Comparison of ENCODE assay signal across 9 cellular contexts in genomic region chr2:3376821-3377220, GRCh38. TPM values are rescaled to one million over a fixed set of nuclear protein-coding genes. Genes with fewer than 3 reads are reported as not detected.
DNase-seq lines count a peak whose midpoint lies in the region; ATAC-seq, FAIRE-seq and TF ChIP-seq lines count a peak whose summit lies in the region.
"Had no signal": no experiment of that assay in that cellular context is flagged by ENCODE, and none has a peak within 500 bp of the region (broad histone marks: within the 10 kb centered on the region; RNA-seq: fewer than 3 reads in every experiment).

No MANE protein-coding gene starts in this region.

- H3K4me1 Mint-ChIP-seq in Caco-2 (ENCODE audit: low read depth, unreplicated experiment), result peaks cover 6% of the 10 kb centered on the region

- H3K36me3 ChIP-seq in Caco-2 (ENCODE audit: control insufficient read depth, insufficient read depth, low read length), result no peaks in the 10 kb centered on the region
- peaks cover 4% of the 10 kb centered on the region for H3K36me3 ChIP-seq in PC-3 (ENCODE audit: low read depth, low read length)
- H3K36me3 ChIP-seq in pancreas, result no peaks in the 10 kb centered on the region
- H3K36me3 ChIP-seq: ovary had no signal

- H3K4me3 Mint-ChIP-seq in Caco-2 (ENCODE audit: unreplicated experiment), result peak overlapping the region; percentile 99

- no peaks in the 10 kb centered on the region for H3K9me3 Mint-ChIP-seq in Caco-2 (ENCODE audit: unreplicated experiment)

- H3K36me3 Mint-ChIP-seq in Caco-2 (ENCODE audit: insufficient read depth, unreplicated experiment), result peaks cover 12% of the 10 kb centered on the region

- peaks cover 50% of the 10 kb centered on the region for H3K79me2 ChIP-seq in PC-3 (ENCODE audit: low read length)

- POLR2A ChIA-PET in Caco-2 (lab: Charles Lee), result no interaction called here
- POLR2A ChIA-PET in PC-3 (lab: Charles Lee; ENCODE audit: unreplicated experiment), result no interaction called here

- ATAC-seq in PC-3, result no peak
- no peak for ATAC-seq in pancreas
- ATAC-seq in HG02588 (IDR thresholded peaks at IDR 0.05; ENCODE audit: unreplicated experiment), result no peak

- DNase-seq in Caco-2 (no peak), PC-3 (no peak), epithelial cell of esophagus (ENCODE audit: low read depth) (no peak), pancreas (no peak), cerebellar nuclear complex (lab: John Stamatoyannopoulos, UW) (no peak), superior temporal gyrus (ENCODE audit: extremely low spot score) (no peak)
- DNase-seq in activated effector memory CD4-positive, alpha-beta T cell treated with Interleukin-2 at 50 U/mL for 16 hours, result no peak
- DNase-seq: ovary had no signal

- H3K27me3 Mint-ChIP-seq in Caco-2 (ENCODE audit: insufficient read depth, unreplicated experiment), result no peaks in the 10 kb centered on the region

- BruUV-seq in Caco-2 (replicated peaks; lab: Mats Ljungman, UMichigan) (no TSS peak), PC-3 (replicated peaks; lab: Mats Ljungman, UMichigan) (no TSS peak)

- H3K27me3 ChIP-seq in Caco-2 (replicated peaks; ENCODE audit: control insufficient read depth, insufficient read depth, low read length) (no peaks in the 10 kb centered on the region), PC-3 (ENCODE audit: low read length) (no peaks in the 10 kb centered on the region), pancreas (no peaks in the 10 kb centered on the region)
- H3K27me3 ChIP-seq: ovary had no signal

- H3K9me2 ChIP-seq in PC-3 (replicated peaks; ENCODE audit: low read length), result no peaks in the 10 kb centered on the region

- peak overlapping the region; percentile 96 for H3K27ac Mint-ChIP-seq in Caco-2 (ENCODE audit: unreplicated experiment)

- no peaks in the 10 kb centered on the region for H3F3A ChIP-seq in PC-3 (ENCODE audit: low read length, unreplicated experiment)

- CTCF ChIA-PET in Caco-2 (lab: Charles Lee) (no interaction called here), PC-3 (lab: Charles Lee) (no interaction called here)

- H3K9me3 ChIP-seq in Caco-2 (no peaks in the 10 kb centered on the region), PC-3 (ENCODE audit: low read length) (no peaks in the 10 kb centered on the region), pancreas (no peaks in the 10 kb centered on the region)
- H3K9me3 ChIP-seq: ovary had no signal

- TF ChIP-seq CTCF in Caco-2 (IDR thresholded peaks at IDR 0.05; ENCODE audit: insufficient read depth in 1 of 2, low read depth in 1 of 2, low read length in 1 of 2, severe bottlenecking in 1 of 2, unreplicated experiment in 1 of 2) (no peak), PC-3 (conservative IDR thresholded peaks at IDR 0.05; ENCODE audit: low read depth, low read length) (no peak), epithelial cell of esophagus (IDR thresholded peaks at IDR 0.05; ENCODE audit: insufficient read depth, low read depth, low read length, missing control alignments) (no peak), pancreas (IDR thresholded peaks at IDR 0.05) (no peak)

- peak overlapping the region; percentile 76 for H3K4me3 ChIP-seq in Caco-2 (ENCODE audit: low read depth, low read length)
- H3K4me3 ChIP-seq in PC-3 (ENCODE audit: low read length), result peak overlapping the region; percentile 82
- H3K4me3 ChIP-seq in epithelial cell of esophagus (ENCODE audit: low read length), result peak overlapping the region; percentile 94
- H3K4me3 ChIP-seq in pancreas, result peak overlapping the region; percentile 54 to 96 (median 73)

- 53 to 64% methylated on average over 6 of the region's 6 CpGs for WGBS in pancreas, 2 donors

- peak overlapping the region; percentile 80 for H2AFZ ChIP-seq in PC-3 (ENCODE audit: low read length)

- peaks cover 10% of the 10 kb centered on the region for H3K4me1 ChIP-seq in Caco-2
- H3K4me1 ChIP-seq in PC-3 (ENCODE audit: insufficient read depth, low read length), result peaks cover 26% of the 10 kb centered on the region
- H3K4me1 ChIP-seq in pancreas, result peaks cover 3 to 27% (median 5%) of the 10 kb centered on the region in 3 donors

- peak overlapping the region; percentile 89 for H3K9ac ChIP-seq in PC-3 (ENCODE audit: low read length)

- peaks cover 8% of the 10 kb centered on the region; the same call in 1 of the 2 replicates for H4K20me1 ChIP-seq in PC-3 (ENCODE audit: low read length)

- H3K27ac ChIP-seq in PC-3 (ENCODE audit: low read length) (no peak overlapping the region), pancreas (no peak overlapping the region)

- intact Hi-C loops in Caco-2 (cut with micrococcal nuclease; ENCODE audit: unreplicated experiment), result loop anchor here (5.0 kb wide), 1 partner anchor 140 kb away; the partner anchor contains the start of gene ADI1
- intact Hi-C loops in PC-3 (cut with micrococcal nuclease), result loop anchor here (1.0 to 5.0 kb wide), 3 partner anchors 181 to 275 kb away; partner anchors contain the start of genes RNASEH1 and RPS7
- intact Hi-C loops in pancreas (cut with DNase I), result no loop called here

- FAIRE-seq in pancreas (lab: Jason Lieb, UNC), result no peak

- H3K4me2 ChIP-seq in PC-3 (ENCODE audit: low read length), result peak overlapping the region; percentile 97

RNA-seq across cellular contexts. Expression of gene EIPR1, which starts 0.8 kb away (rescaled TPM):
- total RNA-seq in Caco-2 (2022), result 35.6 and 36.9 TPM in 2 replicates
- 90.1 and 97.4 TPM in 2 replicates for total RNA-seq in PC-3 (2014; rRNA removed)
- 10 to 100 TPM in 1 of 6 donors, 1 to 10 TPM in 5; 4.3 to 12.5 (median 6.4) TPM for total RNA-seq in pancreas
- 10 to 100 TPM in 1 of 2 donors, 1 to 10 TPM in 1; 5.9 to 12.4 TPM for polyA plus RNA-seq in pancreas

RNA-seq across cellular contexts. Expression of gene TRAPPC12, which starts 2.7 kb away (rescaled TPM):
- total RNA-seq in Caco-2 (2022) (84.2 and 85.0 TPM in 2 replicates), PC-3 (2014; rRNA removed) (86.2 and 111 TPM in 2 replicates), pancreas (10 to 100 TPM; 35.2 to 60.5 (median 39.4) TPM)
- polyA plus RNA-seq in pancreas, result 10 to 100 TPM; 82.9 to 97.5 TPM

Comparison
In these comparisons a context has a peak if more than half of its experiments do, and no peak if none do; other contexts are left out.
1. intact Hi-C loops: an anchor here in Caco-2 (5.0 kb wide) and PC-3 (1.0 to 5.0 kb wide); none called in pancreas.